In the genomic region with DNA sequence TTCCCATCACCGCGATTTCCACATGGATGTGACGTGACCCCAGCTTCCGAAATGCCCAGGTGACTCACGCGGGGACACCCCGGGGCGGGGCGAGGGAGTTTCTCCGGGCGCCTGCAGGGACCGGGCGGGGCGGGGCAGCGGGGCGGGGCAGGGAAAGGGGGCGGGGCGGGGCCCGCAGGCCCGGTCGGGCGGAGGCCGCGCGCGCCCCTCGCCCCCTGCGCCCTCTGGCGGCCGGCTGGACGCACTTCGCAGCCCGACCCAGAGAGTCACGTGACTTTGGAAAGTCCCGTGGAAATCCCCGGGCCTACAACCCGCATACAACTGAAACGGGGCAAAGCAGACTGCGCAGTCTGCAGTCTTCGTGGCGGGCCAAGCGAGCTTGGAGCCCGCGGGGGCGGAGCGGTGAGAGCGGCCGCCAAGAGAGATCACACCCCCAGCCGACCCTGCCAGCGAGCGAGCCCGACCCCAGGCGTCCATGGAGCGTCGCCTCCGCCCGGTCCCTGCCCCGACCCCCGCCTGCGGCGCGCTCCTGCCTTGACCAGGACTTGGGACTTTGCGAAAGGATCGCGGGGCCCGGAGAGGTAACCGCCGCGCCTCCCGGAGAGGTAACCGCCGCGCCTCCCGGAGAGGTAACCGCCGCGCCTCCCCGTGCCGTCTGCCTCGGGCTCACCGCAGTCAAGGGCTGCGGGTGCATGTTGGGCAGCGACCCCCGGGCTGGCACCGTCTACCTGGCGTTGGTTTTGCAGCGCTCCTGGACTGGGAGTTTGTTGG, we compare ENCODE assay signal across 1 cellular context.
TF ChIP-seq lines count a peak whose summit lies in the region.

TNFAIP3 (plus strand) TSS at position 346 of the 771 bp plus-strand sequence. CDS start 3,969 bp downstream, outside the sequence.

TF ChIP-seq in Ishikawa, 13 proteins besides CTCF, POLR2A, EP300 and RAD21 (continued from another document):
- peak; percentile 93 for TF ChIP-seq USF1 (IDR thresholded peaks at IDR 0.05)
- peak; percentile 79; the same call in 1 of the 2 replicates for TF ChIP-seq ZBTB7A (IDR thresholded peaks at IDR 0.05; ENCODE audit: low read depth)
- TF ChIP-seq FOXM1 (IDR thresholded peaks at IDR 0.05; ENCODE audit: borderline replicate concordance, low read depth), result no peak
